In the genomic region with DNA sequence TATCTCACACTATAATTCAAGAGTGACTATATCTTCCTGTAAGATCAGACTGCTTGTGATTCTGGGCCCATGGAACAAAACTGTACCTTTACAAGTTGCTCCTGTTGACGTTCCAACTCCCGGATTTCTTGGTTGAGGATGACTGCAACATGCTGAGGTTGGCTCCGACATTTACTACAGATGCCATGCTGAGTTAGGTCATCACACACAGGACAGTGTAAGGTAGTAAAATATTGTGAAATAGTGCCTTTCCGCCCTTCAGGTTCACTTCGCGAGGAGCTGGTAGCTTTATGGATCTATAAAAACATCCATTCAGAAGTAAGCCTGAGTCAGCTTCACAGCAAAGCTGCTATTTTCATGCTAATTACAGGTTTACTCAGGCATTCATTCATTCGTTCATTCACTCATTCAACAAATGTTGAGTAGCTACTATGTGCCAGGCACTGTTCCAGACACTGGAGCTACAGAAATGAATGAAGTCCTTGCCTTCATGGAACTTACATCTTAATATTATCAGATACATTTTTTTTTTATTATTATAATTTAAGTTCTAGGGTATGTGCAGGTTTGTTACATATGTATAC, we compare ENCODE assay signal across 23 cellular contexts.
"Had no signal": no experiment of that assay in that cellular context is flagged by ENCODE, and none has a peak within 500 bp of the region (broad histone marks: within the 10 kb centered on the region; RNA-seq: fewer than 3 reads in every experiment).

No MANE protein-coding gene starts in this region.

- H3K4me1 ChIP-seq: ascending aorta, suprapubic skin, tibial nerve had no signal

- H3K4me3 ChIP-seq: ascending aorta, esophagus muscularis mucosa, gastrocnemius medialis, lung, skin epidermis, suprapubic skin, tibial nerve had no signal

- DNase-seq: activated CD4-positive, CD25-positive, alpha-beta regulatory T cell treated with anti-CD3 and anti-CD28 coated beads, Interleukin-2, amount 50 U/mL, for 72 hours; activated T-cell treated with anti-CD3 and anti-CD28 coated beads, Interleukin-2, amount 50 U/mL, for 1 hour; brain microvascular endothelial cell; central memory CD4-positive, alpha-beta T cell; dermis blood vessel endothelial cell; effector CD8-positive, alpha-beta T cell; gastrocnemius medialis; head of caudate nucleus; islet precursor cell; naive thymus-derived CD8-positive, alpha-beta T cell; right cardiac atrium; stimulated activated CD4-positive, alpha-beta T cell treated with anti-CD3 and anti-CD28 coated beads, Interleukin-2, amount 100 ng/mL, for 24 hours; stimulated activated naive CD8-positive, alpha-beta T cell treated with anti-CD3 and anti-CD28 coated beads, Interleukin-15, amount 100 ng/mL, for 72 hours had no signal

- ATAC-seq: activated naive CD4-positive, alpha-beta T cell treated with anti-CD3 and anti-CD28 coated beads, Interleukin-2, amount 50 U/mL, for 72 hours; activated T-helper 17 cell treated with anti-CD3 and anti-CD28 coated beads, Interleukin-2, amount 50 U/mL, for 72 hours; naive thymus-derived CD8-positive, alpha-beta T cell; right cardiac atrium; stimulated activated effector memory CD8-positive, alpha-beta T cell treated with anti-CD3 and anti-CD28 coated beads, Interleukin-12 subunit alpha, Interleukin-12 subunit beta, amount 100 ng/mL, for 72 hours; stimulated activated naive CD8-positive, alpha-beta T cell treated with anti-CD3 and anti-CD28 coated beads, Interleukin-15, amount 100 ng/mL, for 72 hours had no signal

- H3K27me3 ChIP-seq: ascending aorta, brain microvascular endothelial cell, esophagus muscularis mucosa, gastrocnemius medialis, suprapubic skin, tibial nerve had no signal

- H3K27ac ChIP-seq: ascending aorta, brain microvascular endothelial cell, esophagus muscularis mucosa, skin epidermis, suprapubic skin, tibial nerve, VCaP had no signal

- H3K9me3 ChIP-seq: ascending aorta, esophagus muscularis mucosa, gastrocnemius medialis, suprapubic skin, tibial nerve had no signal
